In the genomic region with DNA sequence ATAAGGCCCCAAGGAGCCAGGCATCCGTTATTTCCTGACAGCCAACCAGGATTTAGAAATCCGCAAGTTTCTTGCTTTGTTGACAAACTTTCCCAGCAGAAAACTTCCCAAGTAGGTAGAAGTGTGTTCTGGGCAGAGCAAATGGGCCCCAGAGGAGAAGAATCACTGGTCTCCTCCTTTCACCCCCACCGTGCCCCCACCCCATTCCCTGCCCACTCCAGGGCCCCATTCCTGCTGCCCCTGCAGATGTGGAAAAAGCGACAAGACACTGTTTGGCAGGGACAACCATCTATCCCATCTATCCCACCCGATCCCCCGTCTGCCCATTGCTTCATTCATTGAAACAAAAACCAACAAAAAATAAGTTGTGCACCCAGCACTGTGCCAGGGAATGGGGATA, we compare ENCODE assay signal across 25 cellular contexts.
"Had no signal": no experiment of that assay in that cellular context is flagged by ENCODE, and none has a peak within 500 bp of the region (broad histone marks: within the 10 kb centered on the region; RNA-seq: fewer than 3 reads in every experiment).

No MANE protein-coding gene starts in this region.

- H3K9ac ChIP-seq: neural progenitor cell had no signal

- DNase-seq: dermis blood vessel endothelial cell; effector memory CD8-positive, alpha-beta T cell; esophagus squamous epithelium; foreskin melanocyte; glutamatergic neuron; heart right ventricle; hippocampal formation; kidney glomerular epithelial cell; left colon; left ventricle myocardium inferior; lower lobe of right lung; mucosa of descending colon; naive B cell; psoas muscle; stimulated activated CD4-positive, alpha-beta T cell treated with anti-CD3 and anti-CD28 coated beads, Interleukin-4, amount 100 ng/mL, for 4 hours; stimulated activated naive CD8-positive, alpha-beta T cell treated with anti-CD3 and anti-CD28 coated beads, Interleukin-15, Interleukin-2, amounts not matched to agents 100 U/mL and 50 U/mL, for 24 hours; upper lobe of left lung had no signal

- H2AFZ ChIP-seq: neural progenitor cell had no signal

- H3K4me1 ChIP-seq: lower lobe of right lung, neural progenitor cell, psoas muscle had no signal

- H3K9me3 ChIP-seq: esophagus squamous epithelium, heart right ventricle, left ventricle myocardium inferior, lower lobe of right lung, mucosa of descending colon, psoas muscle, testis, tibial nerve, upper lobe of left lung had no signal

- ATAC-seq: effector memory CD8-positive, alpha-beta T cell; left colon; lower lobe of right lung; mucosa of descending colon; natural killer cell treated with Interleukin-12 subunit alpha and Interleukin-12 subunit beta and Interleukin-15 and Interleukin-18, amount 100 ng/mL, for 72 hours; psoas muscle; right cardiac atrium; stimulated activated memory B cell treated with anti-CD40 and anti-IgM and Interleukin-4, amounts not matched to agents 10 μg/mL and 1 μg/mL and 100 μg/mL, for 72 hours; stimulated activated naive CD8-positive, alpha-beta T cell treated with anti-CD3 and anti-CD28 coated beads, Interleukin-15, Interleukin-2, amounts not matched to agents 100 U/mL and 50 U/mL, for 24 hours had no signal

- H3K4me2 ChIP-seq: neural progenitor cell, smooth muscle cell had no signal

- H3K27ac ChIP-seq: coronary artery, esophagus squamous epithelium, heart right ventricle, left ventricle myocardium inferior, lower lobe of right lung, neural progenitor cell, psoas muscle, testis, tibial nerve, upper lobe of left lung had no signal

- H3K4me3 ChIP-seq: coronary artery, esophagus squamous epithelium, heart right ventricle, left ventricle myocardium inferior, lower lobe of right lung, mucosa of descending colon, neural progenitor cell, psoas muscle, smooth muscle cell, testis, tibial nerve, upper lobe of left lung had no signal

- H3K27me3 ChIP-seq: testis, tibial nerve, upper lobe of left lung had no signal

- H3K36me3 ChIP-seq: esophagus squamous epithelium, heart right ventricle, left ventricle myocardium inferior, lower lobe of right lung, neural progenitor cell, tibial nerve, upper lobe of left lung had no signal
